3 cellular contexts compared by ENCODE assay signal in the genomic region with DNA sequence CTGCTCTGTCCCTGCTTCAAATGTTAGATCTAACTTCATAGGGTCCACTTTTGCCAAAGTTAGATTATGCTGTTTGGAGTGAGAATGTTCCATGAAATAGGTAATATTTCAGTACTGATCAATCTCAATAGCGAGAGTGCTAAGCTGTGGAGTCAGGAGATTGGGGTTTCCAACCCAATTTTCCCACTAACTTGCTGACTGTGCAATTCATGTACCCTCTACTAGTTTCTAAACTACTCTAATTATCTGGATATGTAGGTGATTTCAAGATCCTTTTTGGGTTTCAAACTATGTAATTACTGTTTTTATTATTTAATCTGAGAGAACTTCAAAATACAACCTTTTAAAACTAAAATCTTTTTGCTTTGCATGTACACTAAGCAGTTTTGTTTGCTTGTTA.
TF ChIP-seq lines count a peak whose summit lies in the region.

No MANE protein-coding gene starts in this region.

TF ChIP-seq in A549, 52 proteins besides CTCF, POLR2A, EP300 and RAD21:
- TF ChIP-seq CBX2 (IDR thresholded peaks at IDR 0.05; ENCODE audit: borderline replicate concordance, low read depth), result no peak
- TF ChIP-seq MAFK (IDR thresholded peaks at IDR 0.05; ENCODE audit: partially characterized antibody), result peak; percentile 95
- TF ChIP-seq KDM1A (IDR thresholded peaks at IDR 0.05; ENCODE audit: low read depth), result no peak

TF ChIP-seq in IMR-90, 13 proteins besides CTCF, POLR2A, EP300 and RAD21:
- TF ChIP-seq MAFK (IDR thresholded peaks at IDR 0.05; ENCODE audit: low read depth, low read length) (peak; percentile 94), NFE2L2 (IDR thresholded peaks at IDR 0.05; ENCODE audit: low read depth, low read length) (no peak)
TF ChIP-seq in IMR-90: peak in this region for 1.

TF ChIP-seq in H1, 55 proteins besides CTCF, POLR2A, EP300 and RAD21:
- TF ChIP-seq MAFK (IDR thresholded peaks at IDR 0.05; ENCODE audit: low read depth, low read length) (peak; percentile 76), CHD1 (IDR thresholded peaks at IDR 0.05; ENCODE audit: low read depth, low read length) (no peak), ZNF274 (IDR thresholded peaks at IDR 0.05; ENCODE audit: borderline replicate concordance, extremely low read depth, low read length) (no peak)
